Comparison of ENCODE assay signal across 8 cellular contexts in genomic region chr2:74834806-74835755, GRCh38. TPM values are rescaled to one million over a fixed set of nuclear protein-coding genes. Genes with fewer than 3 reads are reported as not detected.
DNase-seq lines count a peak whose midpoint lies in the region; ATAC-seq and TF ChIP-seq lines count a peak whose summit lies in the region.

No MANE protein-coding gene starts in this region.

- in situ Hi-C loops in ACHN (cut with HindIII; ENCODE audit: low pct_ligation_motif_present, low pct_unique_long_range_greater_than_20kb, low sequenced_read_pairs): no loop called here

- H3K27me3 Mint-ChIP-seq in stimulated activated naive CD8-positive, alpha-beta T cell treated with anti-CD3 and anti-CD28 coated beads, Interleukin-15, Interleukin-2, amounts not matched to agents 100 ng/mL and 50 ng/mL, for 24 hours: no peaks in the 10 kb centered on the region

- no peak overlapping the region for H3K4me3 ChIP-seq in endocrine pancreas (ENCODE audit: control insufficient read depth, insufficient read depth, low read length)

- peak; percentile 40 for ATAC-seq in HG03025 (IDR thresholded peaks at IDR 0.05; ENCODE audit: low FRiP score, unreplicated experiment)

- peak; percentile 76 for DNase-seq in ACHN
- DNase-seq in NCI-H446 (lab: John Stamatoyannopoulos, UW): peak; percentile 47 to 67
- peak; percentile 66 to 68 for DNase-seq in activated CD4-positive, alpha-beta T cell treated with anti-CD3 and anti-CD28 coated beads, Interleukin-2, amount 50 U/mL, for 24 hours (ENCODE audit: low read depth in 1 of 2, low spot score in 1 of 2)
- DNase-seq in myocyte (ENCODE audit: low read depth): peak; percentile 41

- peak; percentile 55 for TF ChIP-seq POLR2A in GM18526 (IDR thresholded peaks at IDR 0.05; ENCODE audit: extremely low read depth, insufficient read length)

- no peaks in the 10 kb centered on the region for H3K4me1 ChIP-seq in endocrine pancreas (ENCODE audit: control insufficient read depth, insufficient read depth, low read length)

- no peaks in the 10 kb centered on the region for H3K36me3 ChIP-seq in endocrine pancreas (ENCODE audit: control insufficient read depth, insufficient read depth, low read length)

- peak overlapping the region; percentile 97 for H3K27ac Mint-ChIP-seq in stimulated activated naive CD8-positive, alpha-beta T cell treated with anti-CD3 and anti-CD28 coated beads, Interleukin-15, Interleukin-2, amounts not matched to agents 100 ng/mL and 50 ng/mL, for 24 hours

- peaks cover 62% of the 10 kb centered on the region for H3K4me1 Mint-ChIP-seq in stimulated activated naive CD8-positive, alpha-beta T cell treated with anti-CD3 and anti-CD28 coated beads, Interleukin-15, Interleukin-2, amounts not matched to agents 100 ng/mL and 50 ng/mL, for 24 hours (ENCODE audit: low read depth)

- peak overlapping the region; percentile 96 for H3K4me3 Mint-ChIP-seq in stimulated activated naive CD8-positive, alpha-beta T cell treated with anti-CD3 and anti-CD28 coated beads, Interleukin-15, Interleukin-2, amounts not matched to agents 100 ng/mL and 50 ng/mL, for 24 hours

- peaks cover 42% of the 10 kb centered on the region for H3K36me3 Mint-ChIP-seq in stimulated activated naive CD8-positive, alpha-beta T cell treated with anti-CD3 and anti-CD28 coated beads, Interleukin-15, Interleukin-2, amounts not matched to agents 100 ng/mL and 50 ng/mL, for 24 hours (ENCODE audit: low read depth)

- no peaks in the 10 kb centered on the region for H3K9me3 Mint-ChIP-seq in stimulated activated naive CD8-positive, alpha-beta T cell treated with anti-CD3 and anti-CD28 coated beads, Interleukin-15, Interleukin-2, amounts not matched to agents 100 ng/mL and 50 ng/mL, for 24 hours

- H3K9ac ChIP-seq in endocrine pancreas (ENCODE audit: control insufficient read depth, insufficient read depth, low read length): peak overlapping the region; percentile 23

- peaks cover 15% of the 10 kb centered on the region for H3K27me3 ChIP-seq in endocrine pancreas (ENCODE audit: control insufficient read depth, insufficient read depth, low read length)

- H3K9me3 ChIP-seq in endocrine pancreas (ENCODE audit: control insufficient read depth, low read length): no peaks in the 10 kb centered on the region

RNA-seq across cellular contexts. Expression of gene HK2, which starts 1.2 kb away (rescaled TPM):
- 7.0 and 8.3 TPM in 2 replicates for total RNA-seq in myocyte
- 9.1 TPM for polyA plus RNA-seq in myocyte (2012)
